8 cellular contexts compared by ENCODE assay signal in the genomic region with DNA sequence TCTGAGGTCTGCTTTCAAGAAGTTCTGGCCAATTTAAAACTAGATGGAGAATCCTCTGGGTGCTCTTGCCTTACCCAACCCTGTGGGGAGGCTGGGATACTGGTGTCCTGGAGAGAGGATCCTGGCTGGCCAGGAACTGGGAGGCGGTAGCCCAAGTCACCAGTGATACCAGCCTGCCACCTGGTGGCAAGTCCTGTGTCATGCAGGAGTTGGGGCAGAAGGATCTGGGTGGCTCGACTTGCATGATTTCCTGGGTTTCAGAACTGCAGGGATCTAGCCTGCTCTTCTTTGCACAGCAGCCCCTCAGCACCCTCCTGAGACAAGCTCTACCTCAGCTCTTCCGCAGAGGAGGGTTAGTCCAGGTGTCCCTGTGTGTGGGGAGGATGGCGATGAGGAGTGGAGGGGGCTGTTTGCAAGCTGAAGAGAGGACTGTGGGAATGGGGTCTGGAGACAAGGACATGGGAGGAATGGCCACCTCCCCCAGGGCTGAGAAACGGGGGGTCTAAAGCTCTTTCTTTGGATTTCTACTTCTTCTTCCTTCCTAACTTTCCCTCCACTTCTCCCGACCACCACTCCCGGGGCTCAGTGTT. TPM values are rescaled to one million over a fixed set of nuclear protein-coding genes. Genes with fewer than 3 reads are reported as not detected.
DNase-seq lines count a peak whose midpoint lies in the region; ATAC-seq and TF ChIP-seq lines count a peak whose summit lies in the region.

No MANE protein-coding gene starts in this region.

- peaks cover 26% of the 10 kb centered on the region for H3K27me3 ChIP-seq in SJSA1 (replicated peaks)

- DNase-seq in ELR (ENCODE audit: low read depth) (peak; percentile 70), KG1 (lab: John Stamatoyannopoulos, UW) (peak; percentile 17), SJSA1 (ENCODE audit: low read depth in 1 of 2, low spot score in 2 of 2) (peak; percentile 41 to 66), Right ventricle myocardium superior (peak; percentile 80), progenitor cell of endocrine pancreas (ENCODE audit: low spot score, unreplicated experiment) (peak; percentile 73)
- DNase-seq in activated naive CD8-positive, alpha-beta T cell treated with anti-CD3 and anti-CD28 coated beads for 36 hours: peak; percentile 58

- no peak overlapping the region for H3K4me3 Mint-ChIP-seq in activated naive CD8-positive, alpha-beta T cell treated with anti-CD3 and anti-CD28 coated beads for 36 hours
- no peak overlapping the region for H3K4me3 Mint-ChIP-seq in progenitor cell of endocrine pancreas (ENCODE audit: low read depth)

- TF ChIP-seq CTCF in progenitor cell of endocrine pancreas (IDR thresholded peaks at IDR 0.05; ENCODE audit: unreplicated experiment): peak; percentile 91

- no peaks in the 10 kb centered on the region for H3K36me3 ChIP-seq in SJSA1

- intact Hi-C loops in Right ventricle myocardium superior (cut with DNase I): loop anchor here (5.0 kb wide), 1 partner anchor 438 kb away; no protein-coding TSS in a partner anchor

- peaks cover 6% of the 10 kb centered on the region for H3K4me1 Mint-ChIP-seq in activated naive CD8-positive, alpha-beta T cell treated with anti-CD3 and anti-CD28 coated beads for 36 hours
- no peaks in the 10 kb centered on the region for H3K4me1 Mint-ChIP-seq in progenitor cell of endocrine pancreas (ENCODE audit: low read depth)

- no peak overlapping the region for H3K4me3 ChIP-seq in SJSA1

- H3K36me3 Mint-ChIP-seq in activated naive CD8-positive, alpha-beta T cell treated with anti-CD3 and anti-CD28 coated beads for 36 hours: no peaks in the 10 kb centered on the region
- H3K36me3 Mint-ChIP-seq in progenitor cell of endocrine pancreas (ENCODE audit: insufficient read depth): no peaks in the 10 kb centered on the region

- no peak overlapping the region for H3K27ac Mint-ChIP-seq in activated naive CD8-positive, alpha-beta T cell treated with anti-CD3 and anti-CD28 coated beads for 36 hours
- no peak overlapping the region for H3K27ac Mint-ChIP-seq in progenitor cell of endocrine pancreas

- H3K4me1 ChIP-seq in SJSA1 (replicated peaks): no peaks in the 10 kb centered on the region

- ATAC-seq in Right ventricle myocardium superior (ENCODE audit: poor library complexity) (peak; percentile 89), GM18873 (IDR thresholded peaks at IDR 0.05; ENCODE audit: low FRiP score, unreplicated experiment) (no peak), HG03039 (IDR thresholded peaks at IDR 0.05; ENCODE audit: unreplicated experiment) (no peak)

- no peaks in the 10 kb centered on the region for H3K9me3 Mint-ChIP-seq in activated naive CD8-positive, alpha-beta T cell treated with anti-CD3 and anti-CD28 coated beads for 36 hours
- no peaks in the 10 kb centered on the region for H3K9me3 Mint-ChIP-seq in progenitor cell of endocrine pancreas (ENCODE audit: low read depth)

- H3K27ac ChIP-seq in SJSA1: no peak overlapping the region

- H3K27me3 Mint-ChIP-seq in activated naive CD8-positive, alpha-beta T cell treated with anti-CD3 and anti-CD28 coated beads for 36 hours: peaks cover 41% of the 10 kb centered on the region
- H3K27me3 Mint-ChIP-seq in progenitor cell of endocrine pancreas: peaks cover 76% of the 10 kb centered on the region

- H3K9me3 ChIP-seq in SJSA1 (replicated peaks): no peaks in the 10 kb centered on the region

RNA-seq across cellular contexts. Expression of gene KCNK17, which starts 4.2 kb away (rescaled TPM):
- not detected in 2 replicates for total RNA-seq in SJSA1 (2014; rRNA removed; shearing (Covaris generic))
- total RNA-seq in activated naive CD8-positive, alpha-beta T cell treated with anti-CD3 and anti-CD28 coated beads for 36 hours: not detected
- total RNA-seq in Right ventricle myocardium superior (not detected), progenitor cell of endocrine pancreas (11.2 and 11.6 TPM in 2 replicates)

RNA-seq across cellular contexts. Expression of gene KCNK16, which starts 12.5 kb away (rescaled TPM):
- total RNA-seq in SJSA1 (2014; rRNA removed; shearing (Covaris generic)): not detected in 2 replicates
- not detected for total RNA-seq in activated naive CD8-positive, alpha-beta T cell treated with anti-CD3 and anti-CD28 coated beads for 36 hours
- total RNA-seq in Right ventricle myocardium superior (not detected), progenitor cell of endocrine pancreas (32.9 and 35.2 TPM in 2 replicates)

Comparison
In these comparisons a context has a peak if more than half of its experiments do, and no peak if none do; other contexts are left out.
1. DNase-seq: peak in every context shown above with its lines; median percentile 80 in Right ventricle myocardium superior; 73 in progenitor cell of endocrine pancreas; 70 in ELR; 58 in activated naive CD8-positive, alpha-beta T cell treated with anti-CD3 and anti-CD28 coated beads for 36 hours; 54 in SJSA1; 17 in KG1.
2. RNA of gene KCNK17, which starts 4.2 kb away (total RNA-seq): 11.2 to 11.6 TPM in progenitor cell of endocrine pancreas; not detected in Right ventricle myocardium superior (single experiment), not detected in activated naive CD8-positive, alpha-beta T cell treated with anti-CD3 and anti-CD28 coated beads for 36 hours and not detected in SJSA1; every median in the first group is over 10 times any median in the second.
3. RNA of gene KCNK16, which starts 12.5 kb away (total RNA-seq): 32.9 to 35.2 TPM in progenitor cell of endocrine pancreas; not detected in SJSA1, not detected in activated naive CD8-positive, alpha-beta T cell treated with anti-CD3 and anti-CD28 coated beads for 36 hours and not detected in Right ventricle myocardium superior (single experiment); every median in the first group is over 10 times any median in the second.